In genomic region chr7:131581241-131582157, GRCh38 we compare ENCODE assay signal across 16 cellular contexts. TPM values are rescaled to one million over a fixed set of nuclear protein-coding genes. Genes with fewer than 3 reads are reported as not detected.
DNase-seq lines count a peak whose midpoint lies in the region; ATAC-seq, FAIRE-seq and TF ChIP-seq lines count a peak whose summit lies in the region.
"Had no signal": no experiment of that assay in that cellular context is flagged by ENCODE, and none has a peak within 500 bp of the region (broad histone marks: within the 10 kb centered on the region; RNA-seq: fewer than 3 reads in every experiment).

No MANE protein-coding gene starts in this region.

- H3K79me2 ChIP-seq in endothelial cell of umbilical vein (ENCODE audit: control insufficient read depth, insufficient read depth, low read length) = no peaks in the 10 kb centered on the region

- BruUV-seq in endothelial cell of umbilical vein (replicated peaks; lab: Mats Ljungman, UMichigan) = no TSS peak

- no peaks in the 10 kb centered on the region for H3K36me3 ChIP-seq in endothelial cell of umbilical vein (ENCODE audit: control insufficient read depth in 2 of 2, extremely low read depth in 1 of 2, insufficient read depth in 2 of 2, low read length in 2 of 2)
- H3K36me3 ChIP-seq in lower lobe of right lung = no peaks in the 10 kb centered on the region
- H3K36me3 ChIP-seq in stomach smooth muscle (ENCODE audit: control insufficient read depth in 2 of 2, insufficient read depth in 2 of 2, low read length in 2 of 2) = no peaks in the 10 kb centered on the region
- H3K36me3 ChIP-seq: thoracic aorta had no signal

- no peaks in the 10 kb centered on the region for H4K20me1 ChIP-seq in endothelial cell of umbilical vein (replicated peaks; ENCODE audit: control insufficient read depth, extremely low read depth, insufficient read depth, low read length)

- dilution Hi-C loops in endothelial cell of umbilical vein (cut with MboI; ENCODE audit: extremely low pct_ligation_motif_present, low sequenced_read_pairs) = no loop called here

- H3K4me1 ChIP-seq in endothelial cell of umbilical vein (ENCODE audit: control insufficient read depth, extremely low read depth, insufficient read depth, low read length) = peaks cover 9% of the 10 kb centered on the region
- H3K4me1 ChIP-seq in lower lobe of right lung = no peaks in the 10 kb centered on the region
- H3K4me1 ChIP-seq in stomach smooth muscle (ENCODE audit: control insufficient read depth, insufficient read depth, low read length) = peaks cover 9% of the 10 kb centered on the region

- no peak overlapping the region for H3K4me2 ChIP-seq in endothelial cell of umbilical vein (ENCODE audit: insufficient read depth, low read length)

- CTCF ChIA-PET in endothelial cell of umbilical vein (lab: Charles Lee) = interaction anchor here (1.1 to 1.6 kb wide), 4 partner anchors 14 to 71 kb away, joined by 3 to 4 read pairs (median 3); no protein-coding TSS in a partner anchor

- POLR2A ChIA-PET in endothelial cell of umbilical vein (lab: Charles Lee) = no interaction called here

- ATAC-seq in lower lobe of right lung (peak; percentile 46 to 53), GM19328 (IDR thresholded peaks at IDR 0.05; ENCODE audit: unreplicated experiment) (no peak), GM18867 (IDR thresholded peaks at IDR 0.05; ENCODE audit: unreplicated experiment) (no peak), GM21381 (IDR thresholded peaks at IDR 0.05; ENCODE audit: unreplicated experiment) (no peak)

- peak overlapping the region; percentile 40 for H2AFZ ChIP-seq in endothelial cell of umbilical vein (ENCODE audit: low read depth, low read length)

- DNase-seq in M059J (ENCODE audit: low read depth) (peak; percentile 28), endothelial cell of umbilical vein (ENCODE audit: low read depth, low spot score) (peak; percentile 59), lower lobe of right lung (peak; percentile 56), KG1 (lab: John Stamatoyannopoulos, UW) (no peak)
- DNase-seq: CD4-positive, alpha-beta T cell; effector CD8-positive, alpha-beta T cell; glutamatergic neuron; NCI-H1092; NCI-H446 treated with DMSO at 0.1 percent for 48 hours; RPMI8226 had no signal

- no peaks in the 10 kb centered on the region for H3K9me1 ChIP-seq in endothelial cell of umbilical vein (replicated peaks; ENCODE audit: control insufficient read depth, extremely low read depth, insufficient read depth, low read length)

- H3K27ac ChIP-seq in endothelial cell of umbilical vein (ENCODE audit: insufficient read depth, low read depth, low read length) = no peak overlapping the region
- peak overlapping the region; percentile 72 for H3K27ac ChIP-seq in lower lobe of right lung
- peak overlapping the region; percentile 31 for H3K27ac ChIP-seq in stomach smooth muscle (ENCODE audit: low read length)

- no peaks in the 10 kb centered on the region for H3K27me3 ChIP-seq in endothelial cell of umbilical vein (ENCODE audit: control insufficient read depth in 2 of 2, insufficient read depth in 2 of 2, low read length in 2 of 2)
- no peaks in the 10 kb centered on the region for H3K27me3 ChIP-seq in lower lobe of right lung (ENCODE audit: low read depth)
- no peaks in the 10 kb centered on the region for H3K27me3 ChIP-seq in stomach smooth muscle (ENCODE audit: control insufficient read depth in 1 of 2, insufficient read depth in 2 of 2, low read length in 2 of 2)

- TF ChIP-seq CTCF in endothelial cell of umbilical vein (IDR thresholded peaks at IDR 0.05; ENCODE audit: extremely low read depth in 1 of 2, insufficient read depth in 1 of 2, low read depth in 1 of 2, low read length in 2 of 2) = no peak
- TF ChIP-seq CTCF in lower lobe of right lung (IDR thresholded peaks at IDR 0.05) = no peak

- H3K9ac ChIP-seq in endothelial cell of umbilical vein (replicated peaks; ENCODE audit: extremely low read depth, insufficient read depth, low read length) = no peak overlapping the region
- H3K9ac ChIP-seq in stomach smooth muscle (ENCODE audit: low read length in 2 of 2) = no peak overlapping the region

- no peak for TF ChIP-seq POLR2A in endothelial cell of umbilical vein (IDR thresholded peaks at IDR 0.05; ENCODE audit: low read depth, low read length)

- H3K9me3 ChIP-seq in endothelial cell of umbilical vein (replicated peaks; ENCODE audit: control insufficient read depth, insufficient read depth, low read length) (no peaks in the 10 kb centered on the region), lower lobe of right lung (no peaks in the 10 kb centered on the region), stomach smooth muscle (ENCODE audit: control insufficient read depth in 2 of 2, low read length in 2 of 2) (no peaks in the 10 kb centered on the region)
- H3K9me3 ChIP-seq: thoracic aorta had no signal

- no peak overlapping the region for H3K4me3 ChIP-seq in endothelial cell of umbilical vein (replicated peaks in 1 of 3; ENCODE audit: insufficient read depth in 1 of 3, low read depth in 1 of 3, low read length in 3 of 3)
- H3K4me3 ChIP-seq in lower lobe of right lung = no peak overlapping the region
- no peak overlapping the region for H3K4me3 ChIP-seq in stomach smooth muscle (ENCODE audit: low read length in 2 of 2)
- H3K4me3 ChIP-seq: thoracic aorta had no signal

- peak; percentile 12 for FAIRE-seq in endothelial cell of umbilical vein (lab: Jason Lieb, UNC)
- FAIRE-seq: TTC549 had no signal

- intact Hi-C loops in endothelial cell of umbilical vein (cut with micrococcal nuclease) (loop anchor here (2.0 kb wide), 1 partner anchor 71 kb away; no protein-coding TSS in a partner anchor), lower lobe of right lung (cut with DNase I) (no loop called here)

TF ChIP-seq in endothelial cell of umbilical vein, 7 proteins besides CTCF, POLR2A, EP300 and RAD21:
- TF ChIP-seq EZH2 (IDR thresholded peaks at IDR 0.05; ENCODE audit: borderline replicate concordance, low read depth, low read length, severe bottlenecking) (no peak), FOS (IDR thresholded peaks at IDR 0.05; ENCODE audit: borderline replicate concordance, insufficient read depth, low read length) (no peak), MAX (IDR thresholded peaks at IDR 0.05; ENCODE audit: insufficient read depth, insufficient read length) (no peak), POLR2AphosphoS5 (IDR thresholded peaks at IDR 0.05; ENCODE audit: insufficient read depth, low read depth, low read length) (no peak), MYC (IDR thresholded peaks at IDR 0.05; ENCODE audit: low read depth, low read length) (no peak), GATA2 (IDR thresholded peaks at IDR 0.05; ENCODE audit: insufficient read depth, insufficient read length, low read depth, low read length) (no peak), JUN (IDR thresholded peaks at IDR 0.05; ENCODE audit: borderline replicate concordance, insufficient read depth, insufficient read length, low read depth) (no peak)

RNA-seq across cellular contexts. Expression of gene PODXL, which starts 25.1 kb away (rescaled TPM):
- total RNA-seq in M059J (2014; rRNA removed; shearing (Covaris generic)) = 27.2 and 50.6 TPM in 2 replicates
- total RNA-seq in endothelial cell of umbilical vein (156 and 264 TPM in 2 replicates), lower lobe of right lung (116 TPM)
- polyA plus RNA-seq in endothelial cell of umbilical vein = 86.4 and 97.3 TPM in 2 replicates
- 56.4 and 60.5 TPM in 2 replicates for polyA plus RNA-seq in endothelial cell of umbilical vein (2011; cell fraction: cytosol; rRNA removed)
- 106 and 108 TPM in 2 replicates for polyA plus RNA-seq in endothelial cell of umbilical vein (2011; cell fraction: nucleus; rRNA removed)
- polyA plus RNA-seq in endothelial cell of umbilical vein (2012) = 37.0 and 88.8 TPM in 2 replicates
- 119 and 146 TPM in 2 replicates for polyA minus RNA-seq in endothelial cell of umbilical vein
- 55.5 TPM for polyA minus RNA-seq in endothelial cell of umbilical vein (2011; cell fraction: cytosol; rRNA and poly(A)+ RNA removed)
- polyA minus RNA-seq in endothelial cell of umbilical vein (2011; cell fraction: nucleus; rRNA and poly(A)+ RNA removed) = 52.4 and 55.8 TPM in 2 replicates

Comparison
In these comparisons a context has a peak if more than half of its experiments do, and no peak if none do; other contexts are left out.
1. ATAC-seq: peak in lower lobe of right lung (2 of 2); none in GM19328 (single experiment), GM18867 (single experiment) and GM21381 (single experiment).